In the genomic region with DNA sequence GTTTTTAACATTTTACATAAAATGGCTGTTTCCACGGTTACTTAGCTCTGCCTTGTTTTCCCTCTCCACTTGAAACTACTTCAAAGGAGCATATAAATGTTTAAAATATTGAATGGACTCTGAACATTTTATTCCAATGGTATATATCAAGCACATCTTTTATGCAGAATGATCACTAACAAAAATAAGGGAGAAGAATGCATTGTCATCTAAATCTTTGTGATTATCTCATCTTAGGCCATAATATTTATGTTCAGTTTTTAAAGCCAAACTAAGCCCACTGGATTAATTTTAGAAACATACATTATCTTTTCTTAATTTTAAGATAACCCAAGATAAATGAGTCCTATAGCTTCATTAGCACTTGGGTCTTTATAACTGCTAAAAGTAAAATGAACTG, we compare ENCODE assay signal across 1 cellular context.
TF ChIP-seq lines count a peak whose summit lies in the region.

No MANE protein-coding gene starts in this region.

TF ChIP-seq in endothelial cell of umbilical vein, 7 proteins besides CTCF, POLR2A, EP300 and RAD21:
- TF ChIP-seq EZH2 (IDR thresholded peaks at IDR 0.05; ENCODE audit: borderline replicate concordance, low read depth, low read length, severe bottlenecking), result no peak
- TF ChIP-seq POLR2AphosphoS5 (IDR thresholded peaks at IDR 0.05; ENCODE audit: insufficient read depth, low read depth, low read length), result no peak
- TF ChIP-seq FOS (IDR thresholded peaks at IDR 0.05; ENCODE audit: borderline replicate concordance, insufficient read depth, low read length), result no peak
- TF ChIP-seq JUN (IDR thresholded peaks at IDR 0.05; ENCODE audit: borderline replicate concordance, insufficient read depth, insufficient read length, low read depth), result no peak
- no peak for TF ChIP-seq MYC (IDR thresholded peaks at IDR 0.05; ENCODE audit: low read depth, low read length)
- TF ChIP-seq GATA2 (IDR thresholded peaks at IDR 0.05; ENCODE audit: insufficient read depth, insufficient read length, low read depth, low read length), result no peak
- TF ChIP-seq MAX (IDR thresholded peaks at IDR 0.05; ENCODE audit: insufficient read depth, insufficient read length), result no peak
